Comparison of ENCODE assay signal across 30 cellular contexts in genomic region chrX:81542255-81542654, GRCh38.
"Had no signal": no experiment of that assay in that cellular context is flagged by ENCODE, and none has a peak within 500 bp of the region (broad histone marks: within the 10 kb centered on the region; RNA-seq: fewer than 3 reads in every experiment).

No MANE protein-coding gene starts in this region.

- DNase-seq: immature natural killer cell; kidney; left colon; left lung; lower lobe of right lung; mammary epithelial cell; mesenchymal stem cell; naive B cell; natural killer cell; nephron progenitor cell; occipital lobe; right lobe of liver; stimulated activated CD4-positive, alpha-beta T cell treated with anti-CD3 and anti-CD28 coated beads, Interleukin-1b, Interleukin-23, amount 100 ng/mL, for 48 hours; stimulated activated CD4-positive, alpha-beta T cell treated with anti-CD3 and anti-CD28 coated beads, Interleukin-2, amount 100 ng/mL, for 48 hours; stimulated activated CD4-positive, alpha-beta T cell treated with anti-CD3 and anti-CD28 coated beads, Interleukin-4, amount 100 ng/mL, for 4 hours; stimulated activated CD8-positive, alpha-beta memory T cell treated with anti-CD3 and anti-CD28 coated beads, Interleukin-4, amount 100 ng/mL, for 48 hours; stimulated activated naive CD4-positive, alpha-beta T cell treated with Interleukin-2 at 50 U/mL for 16 hours; stimulated activated naive CD8-positive, alpha-beta T cell treated with anti-CD3 and anti-CD28 coated beads, Interleukin-15, amount 100 ng/mL, for 72 hours; substantia nigra; uterus had no signal

- ATAC-seq: left colon; left lung; lower lobe of right lung; natural killer cell; right lobe of liver; stimulated activated memory B cell treated with anti-CD40 and anti-IgM and Interleukin-4, amounts not matched to agents 10 μg/mL and 1 μg/mL and 100 μg/mL, for 72 hours; stimulated activated naive CD8-positive, alpha-beta T cell treated with anti-CD3 and anti-CD28 coated beads, Interleukin-15, amount 100 ng/mL, for 72 hours had no signal

- H3K9me3 ChIP-seq: lower lobe of right lung, neutrophil, right lobe of liver, tibial nerve, uterus had no signal

- FAIRE-seq: islet of Langerhans had no signal

- H3K4me2 ChIP-seq: neural progenitor cell, smooth muscle cell had no signal

- H3K79me2 ChIP-seq: parathyroid adenoma had no signal

- H3K9ac ChIP-seq: neural progenitor cell, parathyroid adenoma had no signal

- H3K4me3 Mint-ChIP-seq: immature natural killer cell; mesothelial cell of epicardium; naive B cell; natural killer cell; nephron progenitor cell; neural progenitor cell; stimulated activated memory B cell treated with anti-CD40 and anti-IgM and Interleukin-4, amounts not matched to agents 10 μg/mL and 1 μg/mL and 100 μg/mL, for 72 hours; stimulated activated naive CD8-positive, alpha-beta T cell treated with anti-CD3 and anti-CD28 coated beads, Interleukin-15, amount 100 ng/mL, for 72 hours; type B pancreatic cell had no signal

- H3K27me3 ChIP-seq: left lung, neural progenitor cell, neutrophil, right atrium auricular region, tibial nerve, uterus had no signal

- H2AFZ ChIP-seq: neural progenitor cell, parathyroid adenoma had no signal

- H3K4me1 Mint-ChIP-seq: immature natural killer cell; mesothelial cell of epicardium; naive B cell; natural killer cell; nephron progenitor cell; neural progenitor cell; stimulated activated memory B cell treated with anti-CD40 and anti-IgM and Interleukin-4, amounts not matched to agents 10 μg/mL and 1 μg/mL and 100 μg/mL, for 72 hours; stimulated activated naive CD8-positive, alpha-beta T cell treated with anti-CD3 and anti-CD28 coated beads, Interleukin-15, amount 100 ng/mL, for 72 hours had no signal

- H3K27ac ChIP-seq: left lung, lower lobe of right lung, neural progenitor cell, neutrophil, parathyroid adenoma, right atrium auricular region, right lobe of liver, tibial nerve, uterus had no signal

- H3K9me3 Mint-ChIP-seq: type B pancreatic cell had no signal

- H3K36me3 Mint-ChIP-seq: immature natural killer cell; natural killer cell; neural progenitor cell; stimulated activated memory B cell treated with anti-CD40 and anti-IgM and Interleukin-4, amounts not matched to agents 10 μg/mL and 1 μg/mL and 100 μg/mL, for 72 hours; type B pancreatic cell had no signal

- H3K27ac Mint-ChIP-seq: immature natural killer cell; mesothelial cell of epicardium; naive B cell; natural killer cell; nephron progenitor cell; neural progenitor cell; stimulated activated memory B cell treated with anti-CD40 and anti-IgM and Interleukin-4, amounts not matched to agents 10 μg/mL and 1 μg/mL and 100 μg/mL, for 72 hours; stimulated activated naive CD8-positive, alpha-beta T cell treated with anti-CD3 and anti-CD28 coated beads, Interleukin-15, amount 100 ng/mL, for 72 hours; type B pancreatic cell had no signal

- H3K4me1 ChIP-seq: left lung, lower lobe of right lung, neural progenitor cell, parathyroid adenoma, right atrium auricular region, right lobe of liver, tibial nerve, uterus had no signal

- H3K36me3 ChIP-seq: left lung, lower lobe of right lung, neural progenitor cell, neutrophil, right atrium auricular region, right lobe of liver, tibial nerve, uterus had no signal

- H3K4me3 ChIP-seq: left lung, lower lobe of right lung, neural progenitor cell, right atrium auricular region, right lobe of liver, smooth muscle cell, tibial nerve, uterus had no signal

- H3K27me3 Mint-ChIP-seq: naive B cell; stimulated activated memory B cell treated with anti-CD40 and anti-IgM and Interleukin-4, amounts not matched to agents 10 μg/mL and 1 μg/mL and 100 μg/mL, for 72 hours; stimulated activated naive CD8-positive, alpha-beta T cell treated with anti-CD3 and anti-CD28 coated beads, Interleukin-15, amount 100 ng/mL, for 72 hours; type B pancreatic cell had no signal
